In genomic region chr17:48997103-48997826, GRCh38 we compare ENCODE assay signal across 1 cellular context.
TF ChIP-seq lines count a peak whose summit lies in the region.

Gene IGF2BP1 (plus strand): TSS chr17:48997385. CDS start chr17:48997746, 361 bp downstream.

TF ChIP-seq in K562, 482 proteins besides CTCF, POLR2A, EP300 and RAD21 (continued from another document and continues in another):
- peak; percentile 32; the same call in 1 of the 2 replicates for TF ChIP-seq AFF4 (CRISPR knock-in tag; IDR thresholded peaks at IDR 0.05)
- TF ChIP-seq CBFB (CRISPR knock-in tag; IDR thresholded peaks at IDR 0.05) = 0 out of 2 replicates have a peak, but pooled peaks have one; percentile 37
- TF ChIP-seq UBTF (IDR thresholded peaks at IDR 0.05; ENCODE audit: borderline replicate concordance in 1 of 2, low read depth in 2 of 2, low read length in 2 of 2) = 0 out of 4 replicates have a peak, but pooled peaks have one; percentile 47 to 48
- TF ChIP-seq ZNF766 (CRISPR knock-in tag; conservative IDR thresholded peaks at IDR 0.05) = 0 out of 2 replicates have a peak, but pooled peaks have one; percentile 24
- no peak; the same call in 1 of the 2 replicates for TF ChIP-seq USF1 (CRISPR knock-in tag; IDR thresholded peaks at IDR 0.05)
- no peak for TF ChIP-seq ZNF184 (CRISPR knock-in tag; IDR thresholded peaks at IDR 0.05)
- peak in 1 of 2 experiments; percentile 53; a peak in 1 of 4 replicates for TF ChIP-seq SIN3A (IDR thresholded peaks at IDR 0.05; ENCODE audit: borderline replicate concordance in 2 of 2, control insufficient read depth in 1 of 2, low read depth in 2 of 2, low read length in 2 of 2)
- TF ChIP-seq BCL6 (CRISPR knock-in tag; IDR thresholded peaks at IDR 0.05) = no peak
- TF ChIP-seq THRAP3 (IDR thresholded peaks at IDR 0.05; ENCODE audit: borderline replicate concordance) = no peak
- TF ChIP-seq TAF9B (IDR thresholded peaks at IDR 0.05; ENCODE audit: partially characterized antibody) = peak; percentile 12
- no peak for TF ChIP-seq ZNF609 (CRISPR knock-in tag; IDR thresholded peaks at IDR 0.05; ENCODE audit: borderline replicate concordance)
- no peak for TF ChIP-seq GTF3C2 (IDR thresholded peaks at IDR 0.05; ENCODE audit: borderline replicate concordance, extremely low read depth, insufficient read length)
- TF ChIP-seq SAFB2 (IDR thresholded peaks at IDR 0.05; ENCODE audit: borderline replicate concordance, low read depth, low read length, severe bottlenecking) = no peak
- no peak for TF ChIP-seq LARP7 (IDR thresholded peaks at IDR 0.05)
- no peak for TF ChIP-seq TRIM28 (IDR thresholded peaks at IDR 0.05)
- no peak for TF ChIP-seq SMAD2 (IDR thresholded peaks at IDR 0.05; ENCODE audit: low read depth, low read length)
- no peak for TF ChIP-seq NR3C1 (CRISPR knock-in tag; IDR thresholded peaks at IDR 0.05)
- TF ChIP-seq ZNF717 (CRISPR knock-in tag; IDR thresholded peaks at IDR 0.05) = no peak
- TF ChIP-seq ZFP30 (CRISPR knock-in tag; IDR thresholded peaks at IDR 0.05; ENCODE audit: borderline replicate concordance) = no peak
- TF ChIP-seq BRD9 (IDR thresholded peaks at IDR 0.05; ENCODE audit: low read depth, partially characterized antibody) = no peak
- no peak for TF ChIP-seq YBX1 (IDR thresholded peaks at IDR 0.05)
- no peak for TF ChIP-seq ATF2 (CRISPR knock-in tag; IDR thresholded peaks at IDR 0.05)
- peak; percentile 23; the same call in 1 of the 2 replicates for TF ChIP-seq RB1 (IDR thresholded peaks at IDR 0.05; ENCODE audit: low read depth)
- no peak for TF ChIP-seq ATF1 (CRISPR knock-in tag; IDR thresholded peaks at IDR 0.05)
- no peak for TF ChIP-seq ATF1 (tag; IDR thresholded peaks at IDR 0.05)
- no peak for TF ChIP-seq ZNF316 (IDR thresholded peaks at IDR 0.05)
- no peak for TF ChIP-seq ZNF311 (CRISPR knock-in tag; IDR thresholded peaks at IDR 0.05)
- TF ChIP-seq ZNF57 (CRISPR knock-in tag; IDR thresholded peaks at IDR 0.05) = no peak
- no peak for TF ChIP-seq MTF1 (CRISPR knock-in tag; IDR thresholded peaks at IDR 0.05; ENCODE audit: borderline replicate concordance)
- no peak for TF ChIP-seq PRMT5 (CRISPR knock-in tag; IDR thresholded peaks at IDR 0.05)
- TF ChIP-seq, protein P1, sequence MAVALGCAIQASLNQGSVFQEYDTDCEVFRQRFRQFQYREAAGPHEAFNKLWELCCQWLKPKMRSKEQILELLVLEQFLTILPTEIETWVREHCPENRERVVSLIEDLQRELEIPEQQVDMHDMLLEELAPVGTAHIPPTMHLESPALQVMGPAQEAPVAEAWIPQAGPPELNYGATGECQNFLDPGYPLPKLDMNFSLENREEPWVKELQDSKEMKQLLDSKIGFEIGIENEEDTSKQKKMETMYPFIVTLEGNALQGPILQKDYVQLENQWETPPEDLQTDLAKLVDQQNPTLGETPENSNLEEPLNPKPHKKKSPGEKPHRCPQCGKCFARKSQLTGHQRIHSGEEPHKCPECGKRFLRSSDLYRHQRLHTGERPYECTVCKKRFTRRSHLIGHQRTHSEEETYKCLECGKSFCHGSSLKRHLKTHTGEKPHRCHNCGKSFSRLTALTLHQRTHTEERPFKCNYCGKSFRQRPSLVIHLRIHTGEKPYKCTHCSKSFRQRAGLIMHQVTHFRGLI (CRISPR knock-in tag; IDR thresholded peaks at IDR 0.05) = no peak
- TF ChIP-seq, protein P2, sequence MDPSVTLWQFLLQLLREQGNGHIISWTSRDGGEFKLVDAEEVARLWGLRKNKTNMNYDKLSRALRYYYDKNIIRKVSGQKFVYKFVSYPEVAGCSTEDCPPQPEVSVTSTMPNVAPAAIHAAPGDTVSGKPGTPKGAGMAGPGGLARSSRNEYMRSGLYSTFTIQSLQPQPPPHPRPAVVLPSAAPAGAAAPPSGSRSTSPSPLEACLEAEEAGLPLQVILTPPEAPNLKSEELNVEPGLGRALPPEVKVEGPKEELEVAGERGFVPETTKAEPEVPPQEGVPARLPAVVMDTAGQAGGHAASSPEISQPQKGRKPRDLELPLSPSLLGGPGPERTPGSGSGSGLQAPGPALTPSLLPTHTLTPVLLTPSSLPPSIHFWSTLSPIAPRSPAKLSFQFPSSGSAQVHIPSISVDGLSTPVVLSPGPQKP (CRISPR knock-in tag; IDR thresholded peaks at IDR 0.05) = no peak
- TF ChIP-seq VEZF1 (CRISPR knock-in tag; IDR thresholded peaks at IDR 0.05) = peak; percentile 73
- 0 out of 2 replicates have a peak, but pooled peaks have one; percentile 18 for TF ChIP-seq ZNF175 (CRISPR knock-in tag; IDR thresholded peaks at IDR 0.05; ENCODE audit: low read depth)
- no peak for TF ChIP-seq HIVEP1 (CRISPR knock-in tag; IDR thresholded peaks at IDR 0.05)
- peak; percentile 10 for TF ChIP-seq KDM5B (IDR thresholded peaks at IDR 0.05; ENCODE audit: insufficient replicate concordance, low read depth, low read length)
- no peak for TF ChIP-seq TCF7L2 (IDR thresholded peaks at IDR 0.05; ENCODE audit: low read depth, low read length)
